Comparison of ENCODE assay signal across 8 cellular contexts in genomic region chr12:22101749-22102243, GRCh38. TPM values are rescaled to one million over a fixed set of nuclear protein-coding genes. Genes with fewer than 3 reads are reported as not detected.
DNase-seq lines count a peak whose midpoint lies in the region; ATAC-seq and TF ChIP-seq lines count a peak whose summit lies in the region.

No MANE protein-coding gene starts in this region.

- H3K27me3 ChIP-seq in smooth muscle cell (ENCODE audit: low read depth), result no peaks in the 10 kb centered on the region

- H3K79me2 ChIP-seq in smooth muscle cell (ENCODE audit: low read depth), result no peaks in the 10 kb centered on the region

- no peaks in the 10 kb centered on the region for H3K4me1 ChIP-seq in smooth muscle cell (ENCODE audit: low read depth)

- no peaks in the 10 kb centered on the region for H3K36me3 ChIP-seq in smooth muscle cell (ENCODE audit: low read depth)

- no peak for TF ChIP-seq CTCF in AG04449 (IDR thresholded peaks at IDR 0.05; ENCODE audit: insufficient read depth, low read length, missing control alignments)
- TF ChIP-seq CTCF in fibroblast of the aortic adventitia (IDR thresholded peaks at IDR 0.05; ENCODE audit: insufficient read depth, low read length), result no peak
- TF ChIP-seq CTCF in smooth muscle cell (IDR thresholded peaks at IDR 0.05; ENCODE audit: borderline replicate concordance, insufficient read depth, poor library complexity, severe bottlenecking), result no peak

- no peak overlapping the region for H3K4me3 ChIP-seq in AG04449 (ENCODE audit: low read depth, low read length)
- H3K4me3 ChIP-seq in fibroblast of the aortic adventitia (ENCODE audit: low read depth, low read length), result no peak overlapping the region
- no peak overlapping the region for H3K4me3 ChIP-seq in smooth muscle cell

- H2AFZ ChIP-seq in smooth muscle cell (ENCODE audit: low read depth), result peak overlapping the region; percentile 57

- POLR2A ChIA-PET in AG04449 (lab: Yijun Ruan, JAX), result no interaction called here

- peak overlapping the region; percentile 29 for H3K27ac ChIP-seq in smooth muscle cell (ENCODE audit: low read depth)

- peak; percentile 30 for ATAC-seq in GM19025 (IDR thresholded peaks at IDR 0.05; ENCODE audit: low read depth, unreplicated experiment)

- H4K20me1 ChIP-seq in smooth muscle cell (ENCODE audit: low read depth), result no peaks in the 10 kb centered on the region

- H3K4me2 ChIP-seq in smooth muscle cell, result peak overlapping the region; percentile 43

- no peak overlapping the region for H3K9ac ChIP-seq in smooth muscle cell (ENCODE audit: low read depth)

- CTCF ChIA-PET in AG04449 (lab: Yijun Ruan, JAX), result interaction anchor here (0.8 to 4.0 kb wide), 18 partner anchors 8 to 359 kb away, joined by 3 to 45 read pairs (median 4); partner anchors contain the start of gene ST8SIA1

- peak; percentile 36 for DNase-seq in AG04449 (ENCODE audit: low read depth, low spot score)
- DNase-seq in M059J (ENCODE audit: low read depth), result peak; percentile 73
- peak; percentile 94 for DNase-seq in fibroblast of the aortic adventitia (ENCODE audit: low read depth)
- DNase-seq in smooth muscle cell (lab: John Stamatoyannopoulos, UW; ENCODE audit: unreplicated experiment), result peak; percentile 27
- DNase-seq in NCI-H774 (lab: John Stamatoyannopoulos, UW), result no peak
- no peak for DNase-seq in SW 1271 (lab: John Stamatoyannopoulos, UW)
- no peak for DNase-seq in cortex of kidney (lab: John Stamatoyannopoulos, UW)

- H3F3A ChIP-seq in smooth muscle cell (ENCODE audit: low read depth), result no peaks in the 10 kb centered on the region

- WGBS in smooth muscle cell (ENCODE audit: low lambda C conversion rate), result 21% methylated on average over 5 of the region's 5 CpGs

- H3K9me3 ChIP-seq in smooth muscle cell (replicated peaks; ENCODE audit: low read depth), result no peaks in the 10 kb centered on the region

RNA-seq across cellular contexts. Expression of gene CMAS, which starts 55.8 kb away (rescaled TPM):
- 35.7 and 42.5 TPM in 2 replicates for total RNA-seq in M059J (2014; rRNA removed; shearing (Covaris generic))
- total RNA-seq in fibroblast of the aortic adventitia (ENCODE audit: low replicate concordance) (25.0 and 159 TPM in 2 replicates), smooth muscle cell (31.1 and 33.8 TPM in 2 replicates)
- polyA plus RNA-seq in smooth muscle cell, result 48.9 and 55.6 TPM in 2 replicates

Comparison
In these comparisons a context has a peak if more than half of its experiments do, and no peak if none do; other contexts are left out.
1. DNase-seq: peak in AG04449 (single experiment), M059J (single experiment), fibroblast of the aortic adventitia (single experiment) and smooth muscle cell (single experiment); none in NCI-H774 (single experiment), SW 1271 (0 of 2) and cortex of kidney (single experiment).